ENCODE assay signal across 17 cellular contexts in the genomic region with DNA sequence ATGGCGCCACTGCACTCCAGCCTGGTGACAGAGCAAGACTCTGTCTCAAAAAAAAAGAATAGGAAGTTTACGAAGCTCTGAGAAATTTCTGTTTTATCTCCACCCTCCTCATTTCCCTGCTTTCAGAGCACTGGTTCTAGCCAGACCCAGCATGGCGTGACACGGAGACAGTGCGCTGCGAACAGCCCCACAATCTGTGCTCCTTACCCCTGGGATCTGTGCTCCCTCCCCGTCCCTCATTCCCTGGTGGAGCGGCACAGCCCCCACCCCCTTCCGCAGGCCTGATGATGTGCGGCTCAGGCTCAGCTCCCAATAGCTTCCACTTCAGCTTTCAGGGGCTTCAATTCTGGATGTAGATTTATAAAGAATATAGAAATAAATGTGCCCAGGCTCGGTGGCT. TPM values are rescaled to one million over a fixed set of nuclear protein-coding genes. Genes with fewer than 3 reads are reported as not detected.
DNase-seq lines count a peak whose midpoint lies in the region; ATAC-seq and TF ChIP-seq lines count a peak whose summit lies in the region.
"Had no signal": no experiment of that assay in that cellular context is flagged by ENCODE, and none has a peak within 500 bp of the region (broad histone marks: within the 10 kb centered on the region; RNA-seq: fewer than 3 reads in every experiment).

No MANE protein-coding gene starts in this region.

- no peaks in the 10 kb centered on the region for H3K27me3 ChIP-seq in tibial artery
- no peaks in the 10 kb centered on the region for H3K27me3 ChIP-seq in transverse colon
- H3K27me3 ChIP-seq: BLaER1 had no signal

- H3K36me3 Mint-ChIP-seq in activated T-cell treated with anti-CD3 and anti-CD28 coated beads, Interleukin-2, amount 50 U/mL, for 72 hours (ENCODE audit: insufficient read depth in 2 of 2): peaks cover 30 to 64% of the 10 kb centered on the region in 2 donors
- peaks cover 38% of the 10 kb centered on the region for H3K36me3 Mint-ChIP-seq in natural killer cell treated with Interleukin-12 subunit alpha and Interleukin-12 subunit beta and Interleukin-15 and Interleukin-18, amount 100 ng/mL, for 72 hours
- peaks cover 17% of the 10 kb centered on the region for H3K36me3 Mint-ChIP-seq in natural killer cell

- no peaks in the 10 kb centered on the region for H3K4me1 Mint-ChIP-seq in activated T-cell treated with anti-CD3 and anti-CD28 coated beads, Interleukin-2, amount 50 U/mL, for 72 hours (ENCODE audit: low read depth)
- peaks cover 4 to 10% of the 10 kb centered on the region in 2 donors for H3K4me1 Mint-ChIP-seq in natural killer cell treated with Interleukin-12 subunit alpha and Interleukin-12 subunit beta and Interleukin-15 and Interleukin-18, amount 100 ng/mL, for 72 hours (ENCODE audit: low read depth in 2 of 2)
- H3K4me1 Mint-ChIP-seq in natural killer cell: no peaks in the 10 kb centered on the region
- H3K4me1 Mint-ChIP-seq: CD8-positive, alpha-beta memory T cell had no signal

- in situ Hi-C loops in transverse colon (cut with MboI; ENCODE audit: low pct_ligation_motif_present in 1 of 4, low pct_unique_long_range_greater_than_20kb in 1 of 4, low sequenced_read_pairs in 3 of 4): no loop called here

- WGBS in transverse colon (ENCODE audit: low coverage in 1 of 2), 2 donors: 96% methylated on average over 11 of the region's 11 CpGs; no CpG with 5 or more reads in 1 of the 2 donors

- no peaks in the 10 kb centered on the region for H3K27me3 Mint-ChIP-seq in activated T-cell treated with anti-CD3 and anti-CD28 coated beads, Interleukin-2, amount 50 U/mL, for 72 hours (ENCODE audit: low read depth)
- H3K27me3 Mint-ChIP-seq in natural killer cell treated with Interleukin-12 subunit alpha and Interleukin-12 subunit beta and Interleukin-15 and Interleukin-18, amount 100 ng/mL, for 72 hours: no peaks in the 10 kb centered on the region
- H3K27me3 Mint-ChIP-seq in natural killer cell (ENCODE audit: low read depth in 2 of 2): no peaks in the 10 kb centered on the region
- H3K27me3 Mint-ChIP-seq: CD8-positive, alpha-beta memory T cell had no signal

- H3K36me3 ChIP-seq in tibial artery (peaks cover 78 to 90% (median 80%) of the 10 kb centered on the region in 3 donors), transverse colon (peaks cover 0 to 76% (median 37%) of the 10 kb centered on the region in 4 donors)

- H3K27ac Mint-ChIP-seq in activated T-cell treated with anti-CD3 and anti-CD28 coated beads, Interleukin-2, amount 50 U/mL, for 72 hours: peak overlapping the region; percentile 95
- H3K27ac Mint-ChIP-seq in natural killer cell treated with Interleukin-12 subunit alpha and Interleukin-12 subunit beta and Interleukin-15 and Interleukin-18, amount 100 ng/mL, for 72 hours: peak overlapping the region; percentile 23 to 51
- no peak overlapping the region for H3K27ac Mint-ChIP-seq in natural killer cell
- H3K27ac Mint-ChIP-seq: HFFc6 had no signal

- no peak overlapping the region for H3K4me3 Mint-ChIP-seq in activated T-cell treated with anti-CD3 and anti-CD28 coated beads, Interleukin-2, amount 50 U/mL, for 72 hours
- no peak overlapping the region for H3K4me3 Mint-ChIP-seq in natural killer cell treated with Interleukin-12 subunit alpha and Interleukin-12 subunit beta and Interleukin-15 and Interleukin-18, amount 100 ng/mL, for 72 hours
- H3K4me3 Mint-ChIP-seq in natural killer cell: no peak overlapping the region
- H3K4me3 Mint-ChIP-seq: HFFc6 had no signal

- ATAC-seq in activated T-cell treated with anti-CD3 and anti-CD28 coated beads, Interleukin-2, amount 50 U/mL, for 72 hours (replicated peaks in 1 of 2): no peak
- ATAC-seq in natural killer cell treated with Interleukin-12 subunit alpha and Interleukin-12 subunit beta and Interleukin-15 and Interleukin-18, amount 100 ng/mL, for 72 hours: no peak
- ATAC-seq in natural killer cell (no peak), sciatic nerve (no peak)

- TF ChIP-seq EP300 in transverse colon (IDR thresholded peaks at IDR 0.05; ENCODE audit: low read depth): no peak

- no peak for TF ChIP-seq CTCF in natural killer cell (IDR thresholded peaks at IDR 0.05)
- no peak for TF ChIP-seq CTCF in tibial artery (IDR thresholded peaks at IDR 0.05)
- TF ChIP-seq CTCF in transverse colon (IDR thresholded peaks at IDR 0.05): no peak

- intact Hi-C loops in natural killer cell (cut with micrococcal nuclease): no loop called here
- intact Hi-C loops in posterior vena cava (cut with DNase I): no loop called here
- intact Hi-C loops in tibial artery (cut with DNase I; ENCODE audit: low total_unique reads): no loop called here
- intact Hi-C loops in sciatic nerve (cut with DNase I): no loop called here
- intact Hi-C loops in transverse colon (cut with DNase I; ENCODE audit: low total_unique reads): no loop called here

- H3K4me3 ChIP-seq in tibial artery: no peak overlapping the region
- no peak overlapping the region for H3K4me3 ChIP-seq in transverse colon
- H3K4me3 ChIP-seq: BLaER1 had no signal

- TF ChIP-seq POLR2A in transverse colon (IDR thresholded peaks at IDR 0.05): no peak

- no peaks in the 10 kb centered on the region for H3K9me3 Mint-ChIP-seq in activated T-cell treated with anti-CD3 and anti-CD28 coated beads, Interleukin-2, amount 50 U/mL, for 72 hours
- H3K9me3 Mint-ChIP-seq in natural killer cell treated with Interleukin-12 subunit alpha and Interleukin-12 subunit beta and Interleukin-15 and Interleukin-18, amount 100 ng/mL, for 72 hours: no peaks in the 10 kb centered on the region
- H3K9me3 Mint-ChIP-seq in natural killer cell: no peaks in the 10 kb centered on the region
- H3K9me3 Mint-ChIP-seq: CD8-positive, alpha-beta memory T cell; HFFc6 had no signal

- DNase-seq in activated T-cell treated with anti-CD3 and anti-CD28 coated beads, Interleukin-2, amount 50 U/mL, for 72 hours: no peak
- no peak for DNase-seq in activated T-cell treated with anti-CD3 and anti-CD28 coated beads, Interleukin-2, amount 50 U/mL, for 1 hour
- no peak for DNase-seq in natural killer cell treated with Interleukin-12 subunit alpha and Interleukin-12 subunit beta and Interleukin-15 and Interleukin-18, amount 100 ng/mL, for 72 hours (ENCODE audit: low spot score)
- DNase-seq in natural killer cell (no peak), posterior vena cava (ENCODE audit: low spot score) (peak; percentile 35), tibial artery (peak; percentile 5 to 33), sciatic nerve (ENCODE audit: low spot score) (no peak), transverse colon (no peak)
- DNase-seq: 8988T; AML-193; CD8-positive, alpha-beta memory T cell; DND-41; GDM1; HCEC 1CT; HFFc6 had no signal

- H3K27ac ChIP-seq in tibial artery: no peak overlapping the region
- H3K27ac ChIP-seq in transverse colon: no peak overlapping the region
- H3K27ac ChIP-seq: BLaER1 had no signal

- H3K4me1 ChIP-seq in tibial artery (peaks cover 0 to 5% (median 0%) of the 10 kb centered on the region in 4 donors), transverse colon (no peaks in the 10 kb centered on the region)
- H3K4me1 ChIP-seq: BLaER1, Caco-2 had no signal

- H3K9me3 ChIP-seq in tibial artery (no peaks in the 10 kb centered on the region), transverse colon (no peaks in the 10 kb centered on the region)
- H3K9me3 ChIP-seq: Caco-2 had no signal

RNA-seq across cellular contexts. Expression of a gene that starts 56.1 kb away (rescaled TPM):
- total RNA-seq in activated T-cell treated with anti-CD3 and anti-CD28 coated beads, Interleukin-2, amount 50 U/mL, for 72 hours: 10 to 100 TPM; 25.3 to 29.0 TPM
- total RNA-seq in natural killer cell treated with Interleukin-12 subunit alpha and Interleukin-12 subunit beta and Interleukin-15 and Interleukin-18, amount 100 ng/mL, for 72 hours: 10 to 100 TPM; 14.0 to 15.2 TPM
- 10 to 100 TPM; 17.7 to 24.9 (median 18.8) TPM for total RNA-seq in natural killer cell
- 10 to 100 TPM; 14.1 to 15.5 TPM for total RNA-seq in posterior vena cava
- 32.4 TPM for total RNA-seq in sciatic nerve
- total RNA-seq in transverse colon: 10 to 100 TPM; 14.9 to 26.9 (median 19.9) TPM

Comparison
In these comparisons a context has a peak if more than half of its experiments do, and no peak if none do; other contexts are left out.
1. H3K27ac Mint-ChIP-seq: peak in activated T-cell treated with anti-CD3 and anti-CD28 coated beads, Interleukin-2, amount 50 U/mL, for 72 hours (single experiment) and natural killer cell treated with Interleukin-12 subunit alpha and Interleukin-12 subunit beta and Interleukin-15 and Interleukin-18, amount 100 ng/mL, for 72 hours (2 of 2); none in natural killer cell (0 of 2).
2. DNase-seq: peak in posterior vena cava (single experiment) and tibial artery (2 of 2); none in activated T-cell treated with anti-CD3 and anti-CD28 coated beads, Interleukin-2, amount 50 U/mL, for 72 hours (0 of 2), activated T-cell treated with anti-CD3 and anti-CD28 coated beads, Interleukin-2, amount 50 U/mL, for 1 hour (single experiment), natural killer cell treated with Interleukin-12 subunit alpha and Interleukin-12 subunit beta and Interleukin-15 and Interleukin-18, amount 100 ng/mL, for 72 hours (single experiment), natural killer cell (single experiment), sciatic nerve (single experiment) and transverse colon (single experiment).